Comparison of ENCODE assay signal across 9 cellular contexts in the genomic region with DNA sequence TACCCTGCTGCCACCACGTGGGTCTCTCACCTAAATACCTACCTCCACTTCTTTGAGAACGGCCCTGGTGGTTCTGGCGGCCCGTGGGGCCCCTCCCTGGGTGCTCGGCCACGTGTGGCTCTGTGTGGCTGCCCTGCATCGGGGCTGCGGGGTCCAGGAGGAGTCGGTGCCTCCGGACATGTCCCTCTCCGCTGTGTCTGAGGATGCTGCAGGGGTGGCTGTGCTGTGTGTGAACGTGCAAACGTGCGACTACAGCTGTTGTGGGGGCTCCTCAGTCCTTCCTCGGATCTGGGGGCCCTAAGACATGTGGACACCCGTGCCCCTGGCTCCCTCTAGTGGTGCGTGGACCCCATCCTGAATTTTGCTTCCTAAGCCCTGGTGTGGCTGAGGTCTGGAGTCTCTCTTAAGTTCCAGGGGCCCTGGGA.
DNase-seq lines count a peak whose midpoint lies in the region; ATAC-seq and TF ChIP-seq lines count a peak whose summit lies in the region.
"Had no signal": no experiment of that assay in that cellular context is flagged by ENCODE, and none has a peak within 500 bp of the region (broad histone marks: within the 10 kb centered on the region; RNA-seq: fewer than 3 reads in every experiment).

No MANE protein-coding gene starts in this region.

- no peaks in the 10 kb centered on the region for H3K36me3 ChIP-seq in OCI-LY7 (ENCODE audit: insufficient read depth, low read length)
- H3K36me3 ChIP-seq in cardiac muscle cell, result no peaks in the 10 kb centered on the region

- H3K27ac ChIP-seq in OCI-LY7 (ENCODE audit: low read depth, low read length, poor library complexity, severe bottlenecking), result no peak overlapping the region
- no peak overlapping the region for H3K27ac ChIP-seq in cardiac muscle cell

- H3K9me2 ChIP-seq in OCI-LY7 (ENCODE audit: insufficient read depth, low read length), result no peaks in the 10 kb centered on the region

- no peaks in the 10 kb centered on the region for H3K79me2 ChIP-seq in OCI-LY7 (ENCODE audit: insufficient read depth, low read depth, low read length)

- no peaks in the 10 kb centered on the region for H3K9me3 ChIP-seq in OCI-LY7 (ENCODE audit: low read length)
- no peaks in the 10 kb centered on the region for H3K9me3 ChIP-seq in cardiac muscle cell (ENCODE audit: low read depth)

- H3K4me3 ChIP-seq in OCI-LY7 (ENCODE audit: low read depth, low read length, poor library complexity, severe bottlenecking), result no peak overlapping the region
- no peak overlapping the region for H3K4me3 ChIP-seq in cardiac muscle cell

- H3K4me3 Mint-ChIP-seq in stimulated activated naive CD8-positive, alpha-beta T cell treated with anti-CD3 and anti-CD28 coated beads, Interleukin-15, amount 100 ng/mL, for 72 hours, result no peak overlapping the region
- H3K4me3 Mint-ChIP-seq: B cell had no signal

- H3K9me3 Mint-ChIP-seq in stimulated activated naive CD8-positive, alpha-beta T cell treated with anti-CD3 and anti-CD28 coated beads, Interleukin-15, amount 100 ng/mL, for 72 hours, result no peaks in the 10 kb centered on the region
- H3K9me3 Mint-ChIP-seq in activated naive CD4-positive, alpha-beta T cell treated with anti-CD3 and anti-CD28 coated beads, Interleukin-2, amount 50 U/mL, for 72 hours, result peaks cover 0 to 4% of the 10 kb centered on the region in 2 donors

- BruUV-seq in OCI-LY7 (replicated peaks; lab: Mats Ljungman, UMichigan), result no TSS peak

- intact Hi-C loops in OCI-LY7 (cut with micrococcal nuclease; ENCODE audit: unreplicated experiment), result loop anchor here (5.0 kb wide), 1 partner anchor 689 kb away; no protein-coding TSS in a partner anchor

- no peaks in the 10 kb centered on the region for H4K20me1 ChIP-seq in OCI-LY7 (ENCODE audit: insufficient read depth, low read length)

- no peak overlapping the region for H3K27ac Mint-ChIP-seq in stimulated activated naive CD8-positive, alpha-beta T cell treated with anti-CD3 and anti-CD28 coated beads, Interleukin-15, amount 100 ng/mL, for 72 hours
- H3K27ac Mint-ChIP-seq in activated naive CD4-positive, alpha-beta T cell treated with anti-CD3 and anti-CD28 coated beads, Interleukin-2, amount 50 U/mL, for 72 hours, result no peak overlapping the region
- H3K27ac Mint-ChIP-seq: B cell had no signal

- no peak overlapping the region for H2AFZ ChIP-seq in OCI-LY7 (ENCODE audit: low read length)

- DNase-seq in NCI-H524 (lab: John Stamatoyannopoulos, UW) (peak; percentile 11 to 44), NCI-H524 treated with DMSO at 0.1 percent for 48 hours (lab: John Stamatoyannopoulos, UW) (no peak), OCI-LY7 (ENCODE audit: low spot score) (peak; percentile 24), cardiac muscle cell (ENCODE audit: low read depth in 1 of 2, low spot score in 1 of 2) (peak; percentile 50 to 59), KG1 (lab: John Stamatoyannopoulos, UW) (no peak)
- DNase-seq in stimulated activated naive CD8-positive, alpha-beta T cell treated with anti-CD3 and anti-CD28 coated beads, Interleukin-15, amount 100 ng/mL, for 72 hours, result no peak
- DNase-seq in activated naive CD4-positive, alpha-beta T cell treated with anti-CD3 and anti-CD28 coated beads, Interleukin-2, amount 50 U/mL, for 72 hours (ENCODE audit: low spot score in 2 of 2), result no peak

- TF ChIP-seq CTCF in OCI-LY7 (conservative IDR thresholded peaks at IDR 0.05; ENCODE audit: low read length) (peak; percentile 73), cardiac muscle cell (IDR thresholded peaks at IDR 0.05; ENCODE audit: low read depth, low read length) (peak; percentile 73)

- CTCF ChIA-PET in OCI-LY7 (lab: Charles Lee; ENCODE audit: unreplicated experiment), result no interaction called here

- peaks cover 6% of the 10 kb centered on the region for H3K4me1 Mint-ChIP-seq in stimulated activated naive CD8-positive, alpha-beta T cell treated with anti-CD3 and anti-CD28 coated beads, Interleukin-15, amount 100 ng/mL, for 72 hours

- H3K36me3 Mint-ChIP-seq in activated naive CD4-positive, alpha-beta T cell treated with anti-CD3 and anti-CD28 coated beads, Interleukin-2, amount 50 U/mL, for 72 hours, result peaks cover 0 to 13% of the 10 kb centered on the region in 2 donors

- no peak overlapping the region for H3K4me2 ChIP-seq in OCI-LY7 (ENCODE audit: low read length)

- H3K4me1 ChIP-seq in OCI-LY7 (ENCODE audit: insufficient read depth, low read length, poor library complexity, severe bottlenecking) (no peaks in the 10 kb centered on the region), cardiac muscle cell (ENCODE audit: low read depth) (no peaks in the 10 kb centered on the region)

- peaks cover 59% of the 10 kb centered on the region for H3K27me3 Mint-ChIP-seq in stimulated activated naive CD8-positive, alpha-beta T cell treated with anti-CD3 and anti-CD28 coated beads, Interleukin-15, amount 100 ng/mL, for 72 hours

- peak; percentile 52 for ATAC-seq in stimulated activated naive CD8-positive, alpha-beta T cell treated with anti-CD3 and anti-CD28 coated beads, Interleukin-15, amount 100 ng/mL, for 72 hours
- no peak for ATAC-seq in activated naive CD4-positive, alpha-beta T cell treated with anti-CD3 and anti-CD28 coated beads, Interleukin-2, amount 50 U/mL, for 72 hours
- ATAC-seq in HG03045 (IDR thresholded peaks at IDR 0.05; ENCODE audit: unreplicated experiment), result no peak

- no peaks in the 10 kb centered on the region for H3K27me3 ChIP-seq in cardiac muscle cell

- POLR2A ChIA-PET in OCI-LY7 (lab: Charles Lee), result no interaction called here

Comparison
In these comparisons a context has a peak if more than half of its experiments do, and no peak if none do; other contexts are left out.
1. DNase-seq: peak in NCI-H524 (2 of 2), OCI-LY7 (single experiment) and cardiac muscle cell (2 of 2); none in NCI-H524 treated with DMSO at 0.1 percent for 48 hours (single experiment), stimulated activated naive CD8-positive, alpha-beta T cell treated with anti-CD3 and anti-CD28 coated beads, Interleukin-15, amount 100 ng/mL, for 72 hours (0 of 2), activated naive CD4-positive, alpha-beta T cell treated with anti-CD3 and anti-CD28 coated beads, Interleukin-2, amount 50 U/mL, for 72 hours (0 of 2) and KG1 (single experiment).